Comparison of ENCODE assay signal across 21 cellular contexts in genomic region chr4:123031664-123032063, GRCh38.
"Had no signal": no experiment of that assay in that cellular context is flagged by ENCODE, and none has a peak within 500 bp of the region (broad histone marks: within the 10 kb centered on the region; RNA-seq: fewer than 3 reads in every experiment).

No MANE protein-coding gene starts in this region.

- H3K27ac Mint-ChIP-seq: immature natural killer cell; naive thymus-derived CD4-positive, alpha-beta T cell; stimulated activated naive B cell treated with anti-CD40 and anti-IgM and Interleukin-4, amounts not matched to agents 10 μg/mL and 1 μg/mL and 100 μg/mL, for 72 hours; stimulated activated naive CD8-positive, alpha-beta T cell treated with anti-CD3 and anti-CD28 coated beads, Interleukin-15, amount 100 ng/mL, for 72 hours had no signal

- H3K4me1 Mint-ChIP-seq: immature natural killer cell; naive thymus-derived CD4-positive, alpha-beta T cell; stimulated activated naive CD8-positive, alpha-beta T cell treated with anti-CD3 and anti-CD28 coated beads, Interleukin-15, amount 100 ng/mL, for 72 hours had no signal

- H3K36me3 ChIP-seq: colonic mucosa, right atrium auricular region, sigmoid colon, transverse colon had no signal

- H3K27me3 ChIP-seq: colonic mucosa, neutrophil, right atrium auricular region, sigmoid colon, testis, transverse colon had no signal

- DNase-seq: colonic mucosa; glutamatergic neuron; immature natural killer cell; kidney; left cardiac atrium; left ventricle myocardium inferior; lower lobe of right lung; mesendoderm; naive thymus-derived CD4-positive, alpha-beta T cell; posterior cingulate gyrus; sigmoid colon; stimulated activated CD4-positive, alpha-beta T cell treated with anti-CD3 and anti-CD28 coated beads, Interleukin-2, amount 100 ng/mL, for 24 hours; stimulated activated CD4-positive, alpha-beta T cell treated with anti-CD3 and anti-CD28 coated beads, Interleukin-4, amount 100 ng/mL, for 4 hours; stimulated activated naive B cell treated with anti-CD40 and anti-IgM and Interleukin-4, amounts not matched to agents 10 μg/mL and 1 μg/mL and 100 μg/mL, for 72 hours; stimulated activated naive CD8-positive, alpha-beta T cell treated with anti-CD3 and anti-CD28 coated beads, Interleukin-15, amount 100 ng/mL, for 72 hours; testis; transverse colon had no signal

- H3K9me3 Mint-ChIP-seq: naive thymus-derived CD4-positive, alpha-beta T cell; stimulated activated naive B cell treated with anti-CD40 and anti-IgM and Interleukin-4, amounts not matched to agents 10 μg/mL and 1 μg/mL and 100 μg/mL, for 72 hours; stimulated activated naive CD8-positive, alpha-beta T cell treated with anti-CD3 and anti-CD28 coated beads, Interleukin-15, amount 100 ng/mL, for 72 hours had no signal

- FAIRE-seq: frontal cortex, kidney had no signal

- H3K27me3 Mint-ChIP-seq: naive thymus-derived CD4-positive, alpha-beta T cell; stimulated activated naive B cell treated with anti-CD40 and anti-IgM and Interleukin-4, amounts not matched to agents 10 μg/mL and 1 μg/mL and 100 μg/mL, for 72 hours; stimulated activated naive CD8-positive, alpha-beta T cell treated with anti-CD3 and anti-CD28 coated beads, Interleukin-15, amount 100 ng/mL, for 72 hours had no signal

- H3K4me3 ChIP-seq: colonic mucosa, left ventricle myocardium inferior, lower lobe of right lung, right atrium auricular region, sigmoid colon, skin epidermis, testis, transverse colon had no signal

- H3K4me1 ChIP-seq: colonic mucosa, left ventricle myocardium inferior, lower lobe of right lung, right atrium auricular region, testis, transverse colon had no signal

- ATAC-seq: left cardiac atrium; lower lobe of right lung; naive thymus-derived CD4-positive, alpha-beta T cell; stimulated activated naive B cell treated with anti-CD40 and anti-IgM and Interleukin-4, amounts not matched to agents 10 μg/mL and 1 μg/mL and 100 μg/mL, for 72 hours; stimulated activated naive CD8-positive, alpha-beta T cell treated with anti-CD3 and anti-CD28 coated beads, Interleukin-15, amount 100 ng/mL, for 72 hours had no signal

- H3K4me3 Mint-ChIP-seq: immature natural killer cell; naive thymus-derived CD4-positive, alpha-beta T cell; stimulated activated naive B cell treated with anti-CD40 and anti-IgM and Interleukin-4, amounts not matched to agents 10 μg/mL and 1 μg/mL and 100 μg/mL, for 72 hours; stimulated activated naive CD8-positive, alpha-beta T cell treated with anti-CD3 and anti-CD28 coated beads, Interleukin-15, amount 100 ng/mL, for 72 hours had no signal

- H3K9me3 ChIP-seq: colonic mucosa, left ventricle myocardium inferior, lower lobe of right lung, neutrophil, right atrium auricular region, sigmoid colon, testis, transverse colon had no signal

- H3K27ac ChIP-seq: colonic mucosa, left ventricle myocardium inferior, lower lobe of right lung, neutrophil, right atrium auricular region, sigmoid colon, skin epidermis, testis, transverse colon had no signal
